10 cellular contexts compared by ENCODE assay signal in the genomic region with DNA sequence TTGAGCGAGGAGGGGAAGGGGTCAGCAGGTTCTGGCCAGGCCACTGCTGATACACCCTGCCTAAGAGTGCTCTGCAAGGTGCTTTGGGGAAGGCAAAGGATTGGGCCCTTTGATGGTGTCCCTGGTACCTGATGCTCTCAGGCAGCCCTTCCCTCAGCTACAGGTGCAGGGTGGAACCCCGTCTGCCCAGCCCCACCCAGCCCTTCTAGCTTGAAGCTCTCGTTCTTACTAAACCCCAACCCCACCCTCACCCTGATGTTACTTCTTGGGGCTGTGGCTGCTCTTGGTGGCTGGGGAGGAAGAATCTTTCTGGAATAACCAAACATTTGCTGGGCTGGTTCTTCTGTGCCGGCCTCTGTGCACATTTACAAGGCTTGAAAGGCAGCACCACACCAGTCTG. TPM values are rescaled to one million over a fixed set of nuclear protein-coding genes. Genes with fewer than 3 reads are reported as not detected.
A peak's percentile ranks its signal among the peaks of the same experiment; 100 is the strongest.
DNase-seq lines count a peak whose midpoint lies in the region; ATAC-seq, FAIRE-seq and TF ChIP-seq lines count a peak whose summit lies in the region.
"Had no signal": no experiment of that assay in that cellular context is flagged by ENCODE, and none has a peak within 500 bp of the region (broad histone marks: within the 10 kb centered on the region; RNA-seq: fewer than 3 reads in every experiment).

No MANE protein-coding gene starts in this region.

- ATAC-seq in T-cell (replicated peaks in 1 of 4): no peak
- ATAC-seq: SK-N-SH treated with all-trans-retinoic acid at 6 μM for 48 hours had no signal

- H3K36me3 ChIP-seq in GM06990 (ENCODE audit: control insufficient read depth, insufficient read depth, low read length) (peaks cover 12% of the 10 kb centered on the region), rectal smooth muscle tissue (ENCODE audit: control insufficient read depth, insufficient read depth, low read length) (peaks cover 2% of the 10 kb centered on the region)

- H3K27me3 ChIP-seq in GM06990 (replicated peaks; ENCODE audit: control insufficient read depth, insufficient read depth, low read length) (no peaks in the 10 kb centered on the region), rectal smooth muscle tissue (ENCODE audit: control insufficient read depth, insufficient read depth, low read length) (no peaks in the 10 kb centered on the region)

- no peak for TF ChIP-seq CTCF in GM06990 (IDR thresholded peaks at IDR 0.05; ENCODE audit: insufficient read depth, low read length, poor library complexity, severe bottlenecking)

- peaks cover 88 to 96% (median 90%) of the 10 kb centered on the region in 3 donors for H3K4me1 Mint-ChIP-seq in T-cell

- H3K4me3 Mint-ChIP-seq in T-cell: peak overlapping the region; percentile 63 to 80 (median 64)

- H3K9ac ChIP-seq in rectal smooth muscle tissue (ENCODE audit: low read length): no peak overlapping the region

- H3K27me3 Mint-ChIP-seq in T-cell: no peaks in the 10 kb centered on the region

- H3K36me3 Mint-ChIP-seq in T-cell: peaks cover 10% of the 10 kb centered on the region

- peak overlapping the region; percentile 95 for H3K27ac Mint-ChIP-seq in T-cell

- no peaks in the 10 kb centered on the region for H3K9me3 Mint-ChIP-seq in T-cell

- peaks cover 36% of the 10 kb centered on the region for H3K4me1 ChIP-seq in rectal smooth muscle tissue (ENCODE audit: control insufficient read depth, insufficient read depth, low read length)

- DNase-seq in GM06990 (ENCODE audit: extremely low read depth, insufficient read length) (no peak), T-cell (peak in 1 of 34 experiments; percentile 29), epithelial cell of prostate (ENCODE audit: low read depth, low spot score) (no peak), NCI-H2029 (lab: John Stamatoyannopoulos, UW) (no peak), NCI-H510A treated with DMSO at 0.1 percent for 48 hours (lab: John Stamatoyannopoulos, UW) (no peak), NCI-H1436 (lab: John Stamatoyannopoulos, UW) (no peak), H54 (ENCODE audit: insufficient read length, low spot score) (no peak)

- FAIRE-seq in H54 (lab: Jason Lieb, UNC): no peak
- FAIRE-seq: islet of Langerhans had no signal

- peak overlapping the region; percentile 40 for H3K27ac ChIP-seq in epithelial cell of prostate
- peak overlapping the region; percentile 24 for H3K27ac ChIP-seq in rectal smooth muscle tissue (ENCODE audit: low read depth, low read length)

- peak overlapping the region; percentile 10; the same call in 1 of the 2 replicates for H3K4me3 ChIP-seq in GM06990 (replicated peaks; ENCODE audit: low read depth, low read length)
- H3K4me3 ChIP-seq in rectal smooth muscle tissue (ENCODE audit: low read length): peak overlapping the region; percentile 11

- no peak for TF ChIP-seq POLR2A in H54 (IDR thresholded peaks at IDR 0.05; ENCODE audit: low read depth, low read length)

- POLR2A ChIA-PET in T-cell (lab: Charles Lee): interaction anchor here in 1 of 2 donors (0.6 kb wide), 1 partner anchor 22 kb away, joined by 5 read pairs; no protein-coding TSS in a partner anchor

- CTCF ChIA-PET in T-cell (lab: Charles Lee): interaction anchor here in 1 of 2 donors (0.9 to 2.2 kb wide), 2 partner anchors 13 to 48 kb away, joined by 3 to 5 read pairs; no protein-coding TSS in a partner anchor

RNA-seq across cellular contexts. Expression of a gene that starts 6.4 kb away (rescaled TPM):
- total RNA-seq in T-cell: 100 to 1,000 TPM; 257 to 313 (median 287) TPM

RNA-seq across cellular contexts. Expression of a gene that starts 26.6 kb away (rescaled TPM):
- total RNA-seq in T-cell: 1 to 10 TPM in 3 of 5 donors, under 1 TPM in 2; 0.33 to 2.5 (median 1.5) TPM

RNA-seq across cellular contexts. Expression of a gene that starts 36.5 kb away (rescaled TPM):
- not detected for total RNA-seq in T-cell

RNA-seq across cellular contexts. Expression of a gene that starts 37.3 kb away (rescaled TPM):
- total RNA-seq in T-cell: under 1 TPM in 4 of 5 donors, not detected in 1; 0.29 to 0.98 (median 0.44) TPM

RNA-seq across cellular contexts. Expression of a gene that starts 49.9 kb away (rescaled TPM):
- 10 to 100 TPM; 50.0 to 91.2 (median 75.9) TPM for total RNA-seq in T-cell
